8 cellular contexts compared by ENCODE assay signal in genomic region chr1:39394598-39394997, GRCh38.
A peak's percentile ranks its signal among the peaks of the same experiment; 100 is the strongest.
DNase-seq lines count a peak whose midpoint lies in the region; TF ChIP-seq lines count a peak whose summit lies in the region.

No MANE protein-coding gene starts in this region.

- H3K36me3 Mint-ChIP-seq in nephron progenitor cell (ENCODE audit: low read depth) (peaks cover 19% of the 10 kb centered on the region), endothelial cell (ENCODE audit: low read depth, unreplicated experiment) (peaks cover 13% of the 10 kb centered on the region)

- peak; percentile 96 for DNase-seq in DMS53 (lab: John Stamatoyannopoulos, UW)
- peak; percentile 100 for DNase-seq in NCI-H2107 treated with DMSO at 0.1 percent for 48 hours (lab: John Stamatoyannopoulos, UW; ENCODE audit: unreplicated experiment)
- DNase-seq in effector CD4-positive, alpha-beta T cell: peak; percentile 26
- no peak for DNase-seq in nephron progenitor cell
- no peak for DNase-seq in endothelial cell (ENCODE audit: low spot score)
- no peak for DNase-seq in NCI-H446 (lab: John Stamatoyannopoulos, UW)
- no peak for DNase-seq in SIG-M5 treated with dmso at 0.1 percent for 504 hours (lab: John Stamatoyannopoulos, UW; ENCODE audit: unreplicated experiment)
- DNase-seq in posterior cingulate gyrus: no peak

- intact Hi-C loops in posterior cingulate gyrus (cut with DNase I): no loop called here

- peak overlapping the region; percentile 46 for H3K27ac Mint-ChIP-seq in nephron progenitor cell
- H3K27ac Mint-ChIP-seq in endothelial cell (ENCODE audit: unreplicated experiment): no peak overlapping the region

- H3K9me3 Mint-ChIP-seq in nephron progenitor cell (no peaks in the 10 kb centered on the region), endothelial cell (ENCODE audit: unreplicated experiment) (no peaks in the 10 kb centered on the region)

- H3K4me3 Mint-ChIP-seq in nephron progenitor cell: no peak overlapping the region
- H3K4me3 Mint-ChIP-seq in endothelial cell (ENCODE audit: unreplicated experiment): no peak overlapping the region

- TF ChIP-seq CTCF in nephron progenitor cell (IDR thresholded peaks at IDR 0.05): no peak
- TF ChIP-seq CTCF in endothelial cell (IDR thresholded peaks at IDR 0.05; ENCODE audit: unreplicated experiment): no peak

- no peaks in the 10 kb centered on the region for H3K27me3 Mint-ChIP-seq in nephron progenitor cell (ENCODE audit: low read depth, poor library complexity)
- H3K27me3 Mint-ChIP-seq in endothelial cell (ENCODE audit: unreplicated experiment): peaks cover 7% of the 10 kb centered on the region

- H3K4me1 Mint-ChIP-seq in nephron progenitor cell (peaks cover 78% of the 10 kb centered on the region), endothelial cell (ENCODE audit: unreplicated experiment) (peaks cover 84% of the 10 kb centered on the region)

Comparison
In these comparisons a context has a peak if more than half of its experiments do, and no peak if none do; other contexts are left out.
1. DNase-seq: peak in DMS53 (single experiment), NCI-H2107 treated with DMSO at 0.1 percent for 48 hours (single experiment) and effector CD4-positive, alpha-beta T cell (single experiment); none in nephron progenitor cell (single experiment), endothelial cell (single experiment), NCI-H446 (0 of 2), SIG-M5 treated with dmso at 0.1 percent for 504 hours (single experiment) and posterior cingulate gyrus (0 of 10).